ENCODE assay signal across 8 cellular contexts in the genomic region with DNA sequence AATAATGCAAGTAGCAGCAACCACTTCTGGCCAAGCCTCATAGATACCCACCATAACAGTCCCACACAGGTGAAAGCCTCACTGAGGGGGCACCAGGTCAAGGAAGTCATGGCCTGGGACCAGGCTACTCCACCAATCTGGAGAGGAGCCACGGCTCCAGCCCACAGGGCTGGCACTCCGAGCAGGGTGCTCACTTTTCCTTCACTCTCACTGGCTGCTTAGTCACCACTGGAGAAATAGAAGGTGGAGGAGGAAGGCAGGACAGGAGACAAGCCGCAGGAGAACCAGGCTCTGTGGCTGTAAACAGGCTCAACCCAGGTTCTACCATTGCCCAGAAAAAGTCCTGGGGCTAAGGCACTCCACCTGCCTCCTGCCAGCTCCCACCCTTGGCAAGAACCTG. TPM values are rescaled to one million over a fixed set of nuclear protein-coding genes. Genes with fewer than 3 reads are reported as not detected.
DNase-seq lines count a peak whose midpoint lies in the region; ATAC-seq and TF ChIP-seq lines count a peak whose summit lies in the region.

No MANE protein-coding gene starts in this region.

- no peaks in the 10 kb centered on the region for H4K20me1 ChIP-seq in OCI-LY7 (ENCODE audit: insufficient read depth, low read length)

- H3K27ac Mint-ChIP-seq in CD8-positive, alpha-beta T cell, result peak overlapping the region; percentile 97
- peak overlapping the region; percentile 89 to 90 for H3K27ac Mint-ChIP-seq in effector memory CD8-positive, alpha-beta T cell

- peaks cover 46% of the 10 kb centered on the region for H3K36me3 Mint-ChIP-seq in CD8-positive, alpha-beta T cell
- peaks cover 31% of the 10 kb centered on the region for H3K36me3 Mint-ChIP-seq in effector memory CD8-positive, alpha-beta T cell (ENCODE audit: insufficient read depth)

- intact Hi-C loops in CD8-positive, alpha-beta T cell (cut with DNase I, micrococcal nuclease), result no loop called here
- intact Hi-C loops in OCI-LY7 (cut with micrococcal nuclease; ENCODE audit: unreplicated experiment), result no loop called here

- TF ChIP-seq CTCF in CD8-positive, alpha-beta T cell (IDR thresholded peaks at IDR 0.05), result no peak
- TF ChIP-seq CTCF in OCI-LY7 (conservative IDR thresholded peaks at IDR 0.05; ENCODE audit: low read length), result no peak
- TF ChIP-seq CTCF in neutrophil (IDR thresholded peaks at IDR 0.05), result no peak

- peak overlapping the region; percentile 86 for H3K27ac ChIP-seq in CD8-positive, alpha-beta T cell (ENCODE audit: low read depth, low read length)
- H3K27ac ChIP-seq in OCI-LY7 (ENCODE audit: low read depth, low read length, poor library complexity, severe bottlenecking) (peak overlapping the region; percentile 83), neutrophil (peak overlapping the region; percentile 96)

- POLR2A ChIA-PET in CD8-positive, alpha-beta T cell (lab: Charles Lee), result interaction anchor here (2.9 to 5.2 kb wide), 2 partner anchors 15 to 26 kb away, joined by 44 to 45 read pairs; a partner anchor contains a TSS
- POLR2A ChIA-PET in OCI-LY7 (lab: Charles Lee) (interaction anchor here (0.6 kb wide), 1 partner anchor 170 kb away, joined by 3 read pairs; no protein-coding TSS in a partner anchor), HEK293T (lab: Yijun Ruan, JAX) (interaction anchor here (1.0 to 2.3 kb wide), 3 partner anchors 10 to 97 kb away, joined by 5 to 13 read pairs (median 10); a partner anchor contains a TSS)

- no peak overlapping the region for H2AFZ ChIP-seq in OCI-LY7 (ENCODE audit: low read length)

- peaks cover 20% of the 10 kb centered on the region for H3K4me1 ChIP-seq in CD8-positive, alpha-beta T cell (ENCODE audit: insufficient read depth, low read length)
- H3K4me1 ChIP-seq in OCI-LY7 (ENCODE audit: insufficient read depth, low read length, poor library complexity, severe bottlenecking) (peaks cover 22% of the 10 kb centered on the region), neutrophil (ENCODE audit: control insufficient read depth in 1 of 2, insufficient read depth in 1 of 2, low read depth in 1 of 2, low read length in 1 of 2) (peaks cover 13 to 25% of the 10 kb centered on the region in 2 experiments)

- H3K36me3 ChIP-seq in CD8-positive, alpha-beta T cell (ENCODE audit: insufficient read depth, low read length), result peaks cover 43% of the 10 kb centered on the region
- H3K36me3 ChIP-seq in OCI-LY7 (ENCODE audit: insufficient read depth, low read length), result peaks cover 46% of the 10 kb centered on the region
- H3K36me3 ChIP-seq in neutrophil, result peaks cover 47% of the 10 kb centered on the region

- CTCF ChIA-PET in CD8-positive, alpha-beta T cell (lab: Charles Lee), result interaction anchor here (1.4 kb wide), 1 partner anchor 25 kb away, joined by 5 read pairs; a partner anchor contains a TSS
- CTCF ChIA-PET in OCI-LY7 (lab: Charles Lee; ENCODE audit: unreplicated experiment) (no interaction called here), HEK293T (lab: Yijun Ruan, JAX) (no interaction called here)

- H3K27me3 Mint-ChIP-seq in CD8-positive, alpha-beta T cell (ENCODE audit: low read depth), result no peaks in the 10 kb centered on the region
- no peaks in the 10 kb centered on the region for H3K27me3 Mint-ChIP-seq in effector memory CD8-positive, alpha-beta T cell

- no peaks in the 10 kb centered on the region for H3K9me3 Mint-ChIP-seq in CD8-positive, alpha-beta T cell
- H3K9me3 Mint-ChIP-seq in effector memory CD8-positive, alpha-beta T cell, result no peaks in the 10 kb centered on the region

- ATAC-seq in CD8-positive, alpha-beta T cell, result no peak
- ATAC-seq in effector memory CD8-positive, alpha-beta T cell (replicated peaks), result no peak
- ATAC-seq in HG03439 (IDR thresholded peaks at IDR 0.05; ENCODE audit: unreplicated experiment), result no peak

- peaks cover 24% of the 10 kb centered on the region for H3K4me1 Mint-ChIP-seq in CD8-positive, alpha-beta T cell (ENCODE audit: low read depth)
- peaks cover 5 to 11% of the 10 kb centered on the region in 2 donors for H3K4me1 Mint-ChIP-seq in effector memory CD8-positive, alpha-beta T cell (ENCODE audit: low read depth in 2 of 2)

- H3K9me2 ChIP-seq in OCI-LY7 (ENCODE audit: insufficient read depth, low read length), result no peaks in the 10 kb centered on the region

- H3K4me3 ChIP-seq in CD8-positive, alpha-beta T cell (ENCODE audit: low read depth, low read length), result peak overlapping the region; percentile 85
- peak overlapping the region; percentile 97 for H3K4me3 ChIP-seq in OCI-LY7 (ENCODE audit: low read depth, low read length, poor library complexity, severe bottlenecking)
- H3K4me3 ChIP-seq in neutrophil (ENCODE audit: low read depth in 1 of 2, low read length in 1 of 2), result peak overlapping the region; percentile 90 to 99

- no TSS peak for BruUV-seq in OCI-LY7 (replicated peaks; lab: Mats Ljungman, UMichigan)

- no peaks in the 10 kb centered on the region for H3K27me3 ChIP-seq in CD8-positive, alpha-beta T cell (ENCODE audit: insufficient read depth, low read length)
- H3K27me3 ChIP-seq in neutrophil, result no peaks in the 10 kb centered on the region

- peak overlapping the region; percentile 95 for H3K4me2 ChIP-seq in OCI-LY7 (ENCODE audit: low read length)

- peaks cover 18% of the 10 kb centered on the region for H3K79me2 ChIP-seq in OCI-LY7 (ENCODE audit: insufficient read depth, low read depth, low read length)

- H3K9me3 ChIP-seq in CD8-positive, alpha-beta T cell (ENCODE audit: low read length), result no peaks in the 10 kb centered on the region
- H3K9me3 ChIP-seq in OCI-LY7 (ENCODE audit: low read length) (no peaks in the 10 kb centered on the region), neutrophil (no peaks in the 10 kb centered on the region)

- H3K4me3 Mint-ChIP-seq in CD8-positive, alpha-beta T cell, result peak overlapping the region; percentile 92
- H3K4me3 Mint-ChIP-seq in effector memory CD8-positive, alpha-beta T cell, result peak overlapping the region; percentile 80

- no peak for DNase-seq in CD8-positive, alpha-beta T cell
- DNase-seq in OCI-LY7 (ENCODE audit: low spot score) (no peak), HEK293T (ENCODE audit: extremely low spot score) (no peak), DMS114 treated with DMSO at 0.1 percent for 48 hours (lab: John Stamatoyannopoulos, UW; ENCODE audit: unreplicated experiment) (no peak), T-helper 9 cell (no peak)
- DNase-seq in effector memory CD8-positive, alpha-beta T cell, result no peak

TF ChIP-seq in HEK293T, 16 proteins besides CTCF, POLR2A, EP300 and RAD21:
- TF ChIP-seq, protein P1, sequence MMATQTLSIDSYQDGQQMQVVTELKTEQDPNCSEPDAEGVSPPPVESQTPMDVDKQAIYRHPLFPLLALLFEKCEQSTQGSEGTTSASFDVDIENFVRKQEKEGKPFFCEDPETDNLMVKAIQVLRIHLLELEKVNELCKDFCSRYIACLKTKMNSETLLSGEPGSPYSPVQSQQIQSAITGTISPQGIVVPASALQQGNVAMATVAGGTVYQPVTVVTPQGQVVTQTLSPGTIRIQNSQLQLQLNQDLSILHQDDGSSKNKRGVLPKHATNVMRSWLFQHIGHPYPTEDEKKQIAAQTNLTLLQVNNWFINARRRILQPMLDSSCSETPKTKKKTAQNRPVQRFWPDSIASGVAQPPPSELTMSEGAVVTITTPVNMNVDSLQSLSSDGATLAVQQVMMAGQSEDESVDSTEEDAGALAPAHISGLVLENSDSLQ (IDR thresholded peaks at IDR 0.05), result no peak
- TF ChIP-seq ARNT (IDR thresholded peaks at IDR 0.05) (no peak), SP1 (IDR thresholded peaks at IDR 0.05) (no peak), ELF4 (IDR thresholded peaks at IDR 0.05) (no peak), HDGF (IDR thresholded peaks at IDR 0.05; ENCODE audit: borderline replicate concordance) (no peak), ZNF384 (IDR thresholded peaks at IDR 0.05) (no peak), TARDBP (IDR thresholded peaks at IDR 0.05) (no peak), SUZ12 (IDR thresholded peaks at IDR 0.05) (no peak)

RNA-seq across cellular contexts. Expression of a gene that starts 1.2 kb away (rescaled TPM):
- total RNA-seq in CD8-positive, alpha-beta T cell, result 10 to 100 TPM; 88.6 to 90.5 TPM
- total RNA-seq in OCI-LY7 (2014; rRNA removed; shearing (Covaris generic)), result 49.4 and 57.2 TPM in 2 replicates
- 69.4 and 78.3 TPM in 2 replicates for total RNA-seq in OCI-LY7 (2022)

RNA-seq across cellular contexts. Expression of a gene that starts 13.4 kb away (rescaled TPM):
- total RNA-seq in CD8-positive, alpha-beta T cell, result not detected
- total RNA-seq in OCI-LY7 (2014; rRNA removed; shearing (Covaris generic)), result 0.44 TPM in 2 replicates
- not detected in 2 replicates for total RNA-seq in OCI-LY7 (2022)

RNA-seq across cellular contexts. Expression of a gene that starts 14.9 kb away (rescaled TPM):
- total RNA-seq in CD8-positive, alpha-beta T cell, result 100 to 1,000 TPM; 307 to 343 TPM
- total RNA-seq in OCI-LY7 (2014; rRNA removed; shearing (Covaris generic)), result 290 and 310 TPM in 2 replicates
- 355 and 459 TPM in 2 replicates for total RNA-seq in OCI-LY7 (2022)

RNA-seq across cellular contexts. Expression of a gene that starts 25.6 kb away (rescaled TPM):
- 100 to 1,000 TPM; 232 to 246 TPM for total RNA-seq in CD8-positive, alpha-beta T cell
- total RNA-seq in OCI-LY7 (2014; rRNA removed; shearing (Covaris generic)), result 93.0 and 111 TPM in 2 replicates
- total RNA-seq in OCI-LY7 (2022), result 132 and 156 TPM in 2 replicates

RNA-seq across cellular contexts. Expression of a gene that starts 46.7 kb away (rescaled TPM):
- total RNA-seq in CD8-positive, alpha-beta T cell, result 10 to 100 TPM; 15.6 to 15.9 TPM
- total RNA-seq in OCI-LY7 (2014; rRNA removed; shearing (Covaris generic)), result 20.3 and 27.9 TPM in 2 replicates
- total RNA-seq in OCI-LY7 (2022), result 22.7 and 23.4 TPM in 2 replicates
